ENCODE assay signal across 8 cellular contexts in the genomic region with DNA sequence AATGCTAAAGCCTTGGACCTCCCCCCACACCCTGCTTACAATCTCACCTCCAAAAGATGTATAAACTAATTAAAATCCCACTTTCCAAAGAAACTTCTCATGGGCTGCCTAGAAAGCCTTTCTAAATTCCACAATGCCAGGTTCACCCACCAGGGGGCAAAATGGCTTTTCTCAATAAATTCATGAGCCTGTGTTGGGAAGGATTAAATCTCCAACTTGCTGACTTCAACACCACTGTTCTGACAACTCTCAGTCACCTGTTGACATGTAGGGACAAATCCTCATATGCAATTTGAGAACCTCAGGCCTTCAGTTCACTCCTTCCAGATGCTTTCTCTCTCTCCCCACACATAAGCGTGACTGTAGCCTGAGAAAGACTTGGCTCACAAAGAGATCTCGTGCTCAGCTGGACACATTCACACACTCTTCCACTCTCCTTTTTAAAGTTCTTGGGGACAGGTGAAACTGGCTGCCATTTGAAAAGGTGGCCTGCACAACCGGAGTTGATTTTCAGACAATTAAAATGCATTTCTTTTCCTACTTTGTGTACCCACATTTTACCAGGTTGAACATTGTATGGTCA.
DNase-seq lines count a peak whose midpoint lies in the region; ATAC-seq and TF ChIP-seq lines count a peak whose summit lies in the region.
"Had no signal": no experiment of that assay in that cellular context is flagged by ENCODE, and none has a peak within 500 bp of the region (broad histone marks: within the 10 kb centered on the region; RNA-seq: fewer than 3 reads in every experiment).

No MANE protein-coding gene starts in this region.

- H3K27ac ChIP-seq in C4-2B (no peak overlapping the region), SJCRH30 (no peak overlapping the region), hepatocyte (no peak overlapping the region)
- H3K27ac ChIP-seq: thyroid gland had no signal

- no peaks in the 10 kb centered on the region for H3K79me2 ChIP-seq in hepatocyte

- H3K9me2 ChIP-seq in hepatocyte (replicated peaks; ENCODE audit: insufficient read depth) = no peaks in the 10 kb centered on the region

- ATAC-seq in GM21447 (IDR thresholded peaks at IDR 0.05; ENCODE audit: unreplicated experiment) = no peak

- H3K36me3 ChIP-seq in SJCRH30 (no peaks in the 10 kb centered on the region; the same call in 1 of the 2 replicates), hepatocyte (replicated peaks; ENCODE audit: insufficient read depth, low read depth) (no peaks in the 10 kb centered on the region)
- H3K36me3 ChIP-seq: thyroid gland had no signal

- H3K27me3 ChIP-seq in SJCRH30 = no peaks in the 10 kb centered on the region
- no peaks in the 10 kb centered on the region for H3K27me3 ChIP-seq in hepatocyte
- H3K27me3 ChIP-seq: thyroid gland had no signal

- 86% methylated on average over 3 of the region's 3 CpGs for WGBS in hepatocyte (ENCODE audit: low lambda C conversion rate, missing lambda C conversion rate)

- TF ChIP-seq CTCF in C4-2B (conservative IDR thresholded peaks at IDR 0.05) (peak; percentile 23), GM12864 (IDR thresholded peaks at IDR 0.05; ENCODE audit: low read depth, low read length, missing control alignments) (peak; percentile 34), hepatocyte (IDR thresholded peaks at IDR 0.05; ENCODE audit: poor library complexity) (peak; percentile 11)

- no peak overlapping the region for H2AFZ ChIP-seq in hepatocyte

- H3K4me1 ChIP-seq in SJCRH30 (no peaks in the 10 kb centered on the region), hepatocyte (ENCODE audit: insufficient read depth) (no peaks in the 10 kb centered on the region)
- H3K4me1 ChIP-seq: thyroid gland had no signal

- H3K9me3 ChIP-seq in SJCRH30 (replicated peaks) (no peaks in the 10 kb centered on the region), hepatocyte (ENCODE audit: low read depth) (no peaks in the 10 kb centered on the region)
- H3K9me3 ChIP-seq: thyroid gland had no signal

- DNase-seq in GM12864 (ENCODE audit: low read depth) = no peak
- peak; percentile 25 to 57 for DNase-seq in SJCRH30
- DNase-seq in hepatocyte (ENCODE audit: low spot score) = no peak
- no peak for DNase-seq in superior temporal gyrus (ENCODE audit: extremely low spot score)
- no peak for DNase-seq in DMS79 (lab: John Stamatoyannopoulos, UW)
- DNase-seq: thyroid gland had no signal

- no peak overlapping the region for H3K4me2 ChIP-seq in hepatocyte

- H3K4me3 ChIP-seq in GM12864 (ENCODE audit: low read depth, low read length) (no peak overlapping the region), SJCRH30 (no peak overlapping the region), hepatocyte (no peak overlapping the region)
- H3K4me3 ChIP-seq: thyroid gland had no signal

- no peaks in the 10 kb centered on the region for H4K20me1 ChIP-seq in hepatocyte (ENCODE audit: insufficient read depth, poor library complexity, severe bottlenecking)

Comparison
In these comparisons a context has a peak if more than half of its experiments do, and no peak if none do; other contexts are left out.
1. DNase-seq: peak in SJCRH30 (2 of 2); none in GM12864 (single experiment), hepatocyte (single experiment), superior temporal gyrus (single experiment) and DMS79 (single experiment).
2. Peak in every context shown above with its lines, with median percentiles within 50 percentile points of each other: CTCF ChIP-seq.